ENCODE assay signal across 9 cellular contexts in genomic region chr7:39741942-39742623, GRCh38.
DNase-seq lines count a peak whose midpoint lies in the region; ATAC-seq and TF ChIP-seq lines count a peak whose summit lies in the region.
"Had no signal": no experiment of that assay in that cellular context is flagged by ENCODE, and none has a peak within 500 bp of the region (broad histone marks: within the 10 kb centered on the region; RNA-seq: fewer than 3 reads in every experiment).

No MANE protein-coding gene starts in this region.

- H3K4me3 ChIP-seq in SU-DHL-6 (ENCODE audit: insufficient read depth, low read length, poor library complexity, severe bottlenecking) = no peak overlapping the region
- H3K4me3 ChIP-seq in cardiac fibroblast (replicated peaks in 1 of 2; ENCODE audit: low read depth in 2 of 2, low read length in 2 of 2) = no peak overlapping the region
- no peak overlapping the region for H3K4me3 ChIP-seq in coronary artery

- DNase-seq in DMS153 treated with DMSO at 0.1 percent for 48 hours (lab: John Stamatoyannopoulos, UW; ENCODE audit: unreplicated experiment) = peak; percentile 47
- peak; percentile 25 to 37 for DNase-seq in cardiac fibroblast (ENCODE audit: low read depth in 2 of 2)
- peak in 9 of 10 donors; percentile 20 to 70 (median 43) for DNase-seq in naive thymus-derived CD8-positive, alpha-beta T cell
- no peak for DNase-seq in SKM-1 (lab: John Stamatoyannopoulos, UW; ENCODE audit: unreplicated experiment)
- DNase-seq in coronary artery (ENCODE audit: low spot score) = no peak
- DNase-seq: left cardiac atrium had no signal

- no peaks in the 10 kb centered on the region for H3K27me3 ChIP-seq in SU-DHL-6 (ENCODE audit: low read length)

- POLR2A ChIA-PET in naive thymus-derived CD8-positive, alpha-beta T cell (lab: Charles Lee) = interaction anchor here (0.6 to 0.9 kb wide), 3 partner anchors 9 to 160 kb away, joined by 3 read pairs; no protein-coding TSS in a partner anchor

- H3K9me3 ChIP-seq in SU-DHL-6 (ENCODE audit: insufficient read depth, low read length) = no peaks in the 10 kb centered on the region

- no peaks in the 10 kb centered on the region for H3F3A ChIP-seq in SU-DHL-6 (ENCODE audit: insufficient read depth)

- H3K9ac ChIP-seq in SU-DHL-6 (ENCODE audit: low read length) = no peak overlapping the region

- no peaks in the 10 kb centered on the region for H3K27me3 Mint-ChIP-seq in naive thymus-derived CD8-positive, alpha-beta T cell

- no peaks in the 10 kb centered on the region for H3K9me3 Mint-ChIP-seq in naive thymus-derived CD8-positive, alpha-beta T cell

- peak overlapping the region in 3 of 10 donors; percentile 14 to 48 (median 40) for H3K27ac Mint-ChIP-seq in naive thymus-derived CD8-positive, alpha-beta T cell

- H3K27ac ChIP-seq in SU-DHL-6 (ENCODE audit: low read depth, low read length) (no peak overlapping the region), coronary artery (no peak overlapping the region)

- H3K9me2 ChIP-seq in SU-DHL-6 (replicated peaks; ENCODE audit: insufficient read depth, low read length) = no peaks in the 10 kb centered on the region

- H2AFZ ChIP-seq in SU-DHL-6 (ENCODE audit: low read depth, low read length, severe bottlenecking) = no peak overlapping the region

- H3K4me1 Mint-ChIP-seq in naive thymus-derived CD8-positive, alpha-beta T cell = peaks cover 5 to 14% (median 11%) of the 10 kb centered on the region in 4 donors

- no peaks in the 10 kb centered on the region for H3K36me3 ChIP-seq in SU-DHL-6 (ENCODE audit: low read length)

- peaks cover 0 to 5% (median 2%) of the 10 kb centered on the region in 3 donors for H3K36me3 Mint-ChIP-seq in naive thymus-derived CD8-positive, alpha-beta T cell

- no peak overlapping the region for H3K4me2 ChIP-seq in SU-DHL-6 (ENCODE audit: low read depth, low read length, poor library complexity, severe bottlenecking)

- TF ChIP-seq CTCF in SU-DHL-6 (IDR thresholded peaks at IDR 0.05; ENCODE audit: insufficient read depth, low read length, poor library complexity, severe bottlenecking) = peak; percentile 42
- TF ChIP-seq CTCF in cardiac fibroblast (IDR thresholded peaks at IDR 0.05; ENCODE audit: low read depth, low read length) = peak; percentile 45
- TF ChIP-seq CTCF in coronary artery (IDR thresholded peaks at IDR 0.05) = no peak

- H3K79me2 ChIP-seq in SU-DHL-6 (ENCODE audit: insufficient read depth, low read length) = peaks cover 32% of the 10 kb centered on the region

- peak; percentile 79 for ATAC-seq in HG02981 (IDR thresholded peaks at IDR 0.05; ENCODE audit: unreplicated experiment)
- ATAC-seq in naive thymus-derived CD8-positive, alpha-beta T cell = peak; percentile 67 to 84
- ATAC-seq in HG02588 (IDR thresholded peaks at IDR 0.05; ENCODE audit: unreplicated experiment) = no peak

- H3K4me3 Mint-ChIP-seq in naive thymus-derived CD8-positive, alpha-beta T cell = no peak overlapping the region

- H4K20me1 ChIP-seq in SU-DHL-6 (ENCODE audit: low read depth, low read length) = no peaks in the 10 kb centered on the region

Comparison
In these comparisons a context has a peak if more than half of its experiments do, and no peak if none do; other contexts are left out.
1. DNase-seq: peak in DMS153 treated with DMSO at 0.1 percent for 48 hours (single experiment), cardiac fibroblast (2 of 2) and naive thymus-derived CD8-positive, alpha-beta T cell (9 of 10); none in SKM-1 (single experiment) and coronary artery (single experiment).